20 cellular contexts compared by ENCODE assay signal in genomic region chr2:119718391-119719260, GRCh38. TPM values are rescaled to one million over a fixed set of nuclear protein-coding genes. Genes with fewer than 3 reads are reported as not detected.
DNase-seq lines count a peak whose midpoint lies in the region; ATAC-seq and TF ChIP-seq lines count a peak whose summit lies in the region.
"Had no signal": no experiment of that assay in that cellular context is flagged by ENCODE, and none has a peak within 500 bp of the region (broad histone marks: within the 10 kb centered on the region; RNA-seq: fewer than 3 reads in every experiment).

No MANE protein-coding gene starts in this region.

- H3K36me3 Mint-ChIP-seq in activated CD8-positive, alpha-beta T cell treated with anti-CD3 and anti-CD28 coated beads for 36 hours (ENCODE audit: low read depth): no peaks in the 10 kb centered on the region
- H3K36me3 Mint-ChIP-seq in activated CD8-positive, alpha-beta T cell treated with anti-CD3 and anti-CD28 coated beads, Interleukin-2, amount 10 ng/mL, durations not matched to agents 7 days and 5 days (ENCODE audit: low read depth): no peaks in the 10 kb centered on the region
- H3K36me3 Mint-ChIP-seq in Calu3 (ENCODE audit: insufficient read depth, unreplicated experiment): no peaks in the 10 kb centered on the region
- H3K36me3 Mint-ChIP-seq in activated T-helper 17 cell treated with anti-CD3 and anti-CD28 coated beads, Interleukin-2, amount 50 U/mL, for 72 hours (ENCODE audit: low read depth): no peaks in the 10 kb centered on the region
- H3K36me3 Mint-ChIP-seq: activated naive CD8-positive, alpha-beta T cell treated with anti-CD3 and anti-CD28 coated beads, Interleukin-2, amount 10 ng/mL, durations not matched to agents 7 days and 5 days; neural progenitor cell had no signal

- H3K27ac Mint-ChIP-seq in activated CD8-positive, alpha-beta T cell treated with anti-CD3 and anti-CD28 coated beads for 36 hours: no peak overlapping the region
- no peak overlapping the region for H3K27ac Mint-ChIP-seq in activated CD8-positive, alpha-beta T cell treated with anti-CD3 and anti-CD28 coated beads, Interleukin-2, amount 10 ng/mL, durations not matched to agents 7 days and 5 days
- H3K27ac Mint-ChIP-seq in Calu3 (ENCODE audit: unreplicated experiment): peak overlapping the region; percentile 26
- H3K27ac Mint-ChIP-seq in activated T-helper 17 cell treated with anti-CD3 and anti-CD28 coated beads, Interleukin-2, amount 50 U/mL, for 72 hours: peak overlapping the region; percentile 95
- H3K27ac Mint-ChIP-seq: activated naive CD8-positive, alpha-beta T cell treated with anti-CD3 and anti-CD28 coated beads, Interleukin-2, amount 10 ng/mL, durations not matched to agents 7 days and 5 days; neural progenitor cell had no signal

- TF ChIP-seq CTCF in activated CD8-positive, alpha-beta T cell treated with anti-CD3 and anti-CD28 coated beads for 36 hours (IDR thresholded peaks at IDR 0.05): no peak
- no peak for TF ChIP-seq CTCF in Calu3 (IDR thresholded peaks at IDR 0.05; ENCODE audit: unreplicated experiment)

- H3K27me3 Mint-ChIP-seq in activated CD8-positive, alpha-beta T cell treated with anti-CD3 and anti-CD28 coated beads for 36 hours: no peaks in the 10 kb centered on the region
- no peaks in the 10 kb centered on the region for H3K27me3 Mint-ChIP-seq in activated CD8-positive, alpha-beta T cell treated with anti-CD3 and anti-CD28 coated beads, Interleukin-2, amount 10 ng/mL, durations not matched to agents 7 days and 5 days (ENCODE audit: low read depth)
- peaks cover 17% of the 10 kb centered on the region for H3K27me3 Mint-ChIP-seq in Calu3 (ENCODE audit: unreplicated experiment)
- no peaks in the 10 kb centered on the region for H3K27me3 Mint-ChIP-seq in activated T-helper 17 cell treated with anti-CD3 and anti-CD28 coated beads, Interleukin-2, amount 50 U/mL, for 72 hours

- H3K9me3 Mint-ChIP-seq in activated CD8-positive, alpha-beta T cell treated with anti-CD3 and anti-CD28 coated beads for 36 hours: no peaks in the 10 kb centered on the region
- no peaks in the 10 kb centered on the region for H3K9me3 Mint-ChIP-seq in activated CD8-positive, alpha-beta T cell treated with anti-CD3 and anti-CD28 coated beads, Interleukin-2, amount 10 ng/mL, durations not matched to agents 7 days and 5 days (ENCODE audit: insufficient read depth)
- H3K9me3 Mint-ChIP-seq in Calu3 (ENCODE audit: low read depth, unreplicated experiment): peaks cover 2% of the 10 kb centered on the region
- H3K9me3 Mint-ChIP-seq in activated T-helper 17 cell treated with anti-CD3 and anti-CD28 coated beads, Interleukin-2, amount 50 U/mL, for 72 hours: no peaks in the 10 kb centered on the region
- H3K9me3 Mint-ChIP-seq: neural progenitor cell had no signal

- CTCF ChIA-PET in activated CD8-positive, alpha-beta T cell treated with anti-CD3 and anti-CD28 coated beads for 36 hours (lab: Charles Lee): interaction anchor here (1.1 to 1.6 kb wide), 2 partner anchors 15 kb away, joined by 6 to 9 read pairs; no protein-coding TSS in a partner anchor
- CTCF ChIA-PET in activated CD8-positive, alpha-beta T cell treated with anti-CD3 and anti-CD28 coated beads, Interleukin-2, amount 10 ng/mL, durations not matched to agents 7 days and 5 days (lab: Charles Lee): interaction anchor here (1.2 to 3.3 kb wide), 3 partner anchors 16 to 457 kb away, joined by 3 to 11 read pairs (median 5); no protein-coding TSS in a partner anchor
- CTCF ChIA-PET in Calu3 (lab: Charles Lee): interaction anchor here (0.6 kb wide), 1 partner anchor 456 kb away, joined by 3 read pairs; no protein-coding TSS in a partner anchor

- peaks cover 3% of the 10 kb centered on the region for H3K4me1 Mint-ChIP-seq in activated CD8-positive, alpha-beta T cell treated with anti-CD3 and anti-CD28 coated beads for 36 hours (ENCODE audit: low read depth)
- peaks cover 6% of the 10 kb centered on the region for H3K4me1 Mint-ChIP-seq in activated CD8-positive, alpha-beta T cell treated with anti-CD3 and anti-CD28 coated beads, Interleukin-2, amount 10 ng/mL, durations not matched to agents 7 days and 5 days (ENCODE audit: low read depth)
- H3K4me1 Mint-ChIP-seq in Calu3 (ENCODE audit: low read depth, unreplicated experiment): peaks cover 17% of the 10 kb centered on the region
- peaks cover 18% of the 10 kb centered on the region for H3K4me1 Mint-ChIP-seq in activated T-helper 17 cell treated with anti-CD3 and anti-CD28 coated beads, Interleukin-2, amount 50 U/mL, for 72 hours

- no TSS peak for BruUV-seq in Calu3 (replicated peaks; lab: Mats Ljungman, UMichigan)

- peak; percentile 24 for ATAC-seq in activated CD8-positive, alpha-beta T cell treated with anti-CD3 and anti-CD28 coated beads for 36 hours
- no peak for ATAC-seq in activated CD8-positive, alpha-beta T cell treated with anti-CD3 and anti-CD28 coated beads, Interleukin-2, amount 10 ng/mL, durations not matched to agents 7 days and 5 days
- peak; percentile 83 for ATAC-seq in activated T-helper 17 cell treated with anti-CD3 and anti-CD28 coated beads, Interleukin-2, amount 50 U/mL, for 72 hours (replicated peaks)
- ATAC-seq in GM21447 (IDR thresholded peaks at IDR 0.05; ENCODE audit: unreplicated experiment): no peak
- ATAC-seq in GM21825 (IDR thresholded peaks at IDR 0.05; ENCODE audit: unreplicated experiment): no peak
- ATAC-seq in GM18909 (IDR thresholded peaks at IDR 0.05; ENCODE audit: poor library complexity, unreplicated experiment): no peak
- ATAC-seq: mucosa of descending colon had no signal

- DNase-seq in activated CD8-positive, alpha-beta T cell treated with anti-CD3 and anti-CD28 coated beads for 36 hours: no peak
- DNase-seq in activated CD8-positive, alpha-beta T cell treated with anti-CD3 and anti-CD28 coated beads, Interleukin-2, amount 10 ng/mL, durations not matched to agents 7 days and 5 days: no peak
- DNase-seq in Calu3 (no peak), renal cortical epithelial cell (ENCODE audit: low read depth) (peak; percentile 89)
- DNase-seq: activated naive CD8-positive, alpha-beta T cell treated with anti-CD3 and anti-CD28 coated beads, Interleukin-2, amount 10 ng/mL, durations not matched to agents 7 days and 5 days; BE2C; DMS79; GF-D8; GOT3; Kasumi-1; mucosa of descending colon; NCI-H187; NCI-H2227 treated with DMSO at 0.1 percent for 48 hours; NCI-H748 treated with DMSO at 0.1 percent for 48 hours; substantia nigra had no signal

- POLR2A ChIA-PET in activated CD8-positive, alpha-beta T cell treated with anti-CD3 and anti-CD28 coated beads for 36 hours (lab: Charles Lee): no interaction called here
- POLR2A ChIA-PET in activated CD8-positive, alpha-beta T cell treated with anti-CD3 and anti-CD28 coated beads, Interleukin-2, amount 10 ng/mL, durations not matched to agents 7 days and 5 days (lab: Charles Lee): no interaction called here

- no peak overlapping the region for H3K4me3 Mint-ChIP-seq in activated CD8-positive, alpha-beta T cell treated with anti-CD3 and anti-CD28 coated beads for 36 hours
- H3K4me3 Mint-ChIP-seq in activated CD8-positive, alpha-beta T cell treated with anti-CD3 and anti-CD28 coated beads, Interleukin-2, amount 10 ng/mL, durations not matched to agents 7 days and 5 days: no peak overlapping the region
- peak overlapping the region; percentile 36 for H3K4me3 Mint-ChIP-seq in Calu3 (ENCODE audit: low read depth, unreplicated experiment)
- peak overlapping the region; percentile 85 for H3K4me3 Mint-ChIP-seq in activated T-helper 17 cell treated with anti-CD3 and anti-CD28 coated beads, Interleukin-2, amount 50 U/mL, for 72 hours
- H3K4me3 Mint-ChIP-seq: activated naive CD8-positive, alpha-beta T cell treated with anti-CD3 and anti-CD28 coated beads, Interleukin-2, amount 10 ng/mL, durations not matched to agents 7 days and 5 days; neural progenitor cell had no signal

- intact Hi-C loops in activated CD8-positive, alpha-beta T cell treated with anti-CD3 and anti-CD28 coated beads for 36 hours (cut with micrococcal nuclease): no loop called here
- intact Hi-C loops in Calu3 (cut with micrococcal nuclease; ENCODE audit: unreplicated experiment): no loop called here

RNA-seq across cellular contexts. Expression of gene TMEM177, which starts 39.6 kb away (rescaled TPM):
- 10 to 100 TPM; 13.1 to 14.6 TPM for total RNA-seq in activated CD8-positive, alpha-beta T cell treated with anti-CD3 and anti-CD28 coated beads for 36 hours
- 10 to 100 TPM in 1 of 2 experiments, 1 to 10 TPM in 1; 9.1 to 10.4 TPM for total RNA-seq in activated CD8-positive, alpha-beta T cell treated with anti-CD3 and anti-CD28 coated beads, Interleukin-2, amount 10 ng/mL, durations not matched to agents 7 days and 5 days
- total RNA-seq in Calu3 (2022) (26.4 and 27.3 TPM in 2 replicates), renal cortical epithelial cell (9.6 and 13.0 TPM in 2 replicates)
- total RNA-seq in activated T-helper 17 cell treated with anti-CD3 and anti-CD28 coated beads, Interleukin-2, amount 50 U/mL, for 72 hours: 10 to 100 TPM in 1 of 2 donors, 1 to 10 TPM in 1; 7.5 to 11.2 TPM

RNA-seq across cellular contexts. Expression of gene PTPN4, which starts 41.1 kb away (rescaled TPM):
- total RNA-seq in activated CD8-positive, alpha-beta T cell treated with anti-CD3 and anti-CD28 coated beads for 36 hours: 10 to 100 TPM; 34.4 to 40.2 TPM
- 10 to 100 TPM; 89.1 to 91.3 TPM for total RNA-seq in activated CD8-positive, alpha-beta T cell treated with anti-CD3 and anti-CD28 coated beads, Interleukin-2, amount 10 ng/mL, durations not matched to agents 7 days and 5 days
- total RNA-seq in Calu3 (2022): 47.4 and 52.4 TPM in 2 replicates
- total RNA-seq in activated T-helper 17 cell treated with anti-CD3 and anti-CD28 coated beads, Interleukin-2, amount 50 U/mL, for 72 hours: 10 to 100 TPM; 34.9 to 49.4 TPM
- total RNA-seq in renal cortical epithelial cell: 18.6 and 38.9 TPM in 2 replicates

Comparison
In these comparisons a context has a peak if more than half of its experiments do, and no peak if none do; other contexts are left out.
1. ATAC-seq: peak in activated CD8-positive, alpha-beta T cell treated with anti-CD3 and anti-CD28 coated beads for 36 hours (single experiment) and activated T-helper 17 cell treated with anti-CD3 and anti-CD28 coated beads, Interleukin-2, amount 50 U/mL, for 72 hours (single experiment); none in activated CD8-positive, alpha-beta T cell treated with anti-CD3 and anti-CD28 coated beads, Interleukin-2, amount 10 ng/mL, durations not matched to agents 7 days and 5 days (single experiment), GM21447 (single experiment), GM21825 (single experiment) and GM18909 (single experiment).
2. H3K27ac Mint-ChIP-seq: peak in Calu3 (single experiment) and activated T-helper 17 cell treated with anti-CD3 and anti-CD28 coated beads, Interleukin-2, amount 50 U/mL, for 72 hours (single experiment); none in activated CD8-positive, alpha-beta T cell treated with anti-CD3 and anti-CD28 coated beads for 36 hours (single experiment) and activated CD8-positive, alpha-beta T cell treated with anti-CD3 and anti-CD28 coated beads, Interleukin-2, amount 10 ng/mL, durations not matched to agents 7 days and 5 days (single experiment).
3. H3K4me3 Mint-ChIP-seq: peak in Calu3 (single experiment) and activated T-helper 17 cell treated with anti-CD3 and anti-CD28 coated beads, Interleukin-2, amount 50 U/mL, for 72 hours (single experiment); none in activated CD8-positive, alpha-beta T cell treated with anti-CD3 and anti-CD28 coated beads for 36 hours (single experiment) and activated CD8-positive, alpha-beta T cell treated with anti-CD3 and anti-CD28 coated beads, Interleukin-2, amount 10 ng/mL, durations not matched to agents 7 days and 5 days (single experiment).